Comparison of ENCODE assay signal across 8 cellular contexts in the genomic region with DNA sequence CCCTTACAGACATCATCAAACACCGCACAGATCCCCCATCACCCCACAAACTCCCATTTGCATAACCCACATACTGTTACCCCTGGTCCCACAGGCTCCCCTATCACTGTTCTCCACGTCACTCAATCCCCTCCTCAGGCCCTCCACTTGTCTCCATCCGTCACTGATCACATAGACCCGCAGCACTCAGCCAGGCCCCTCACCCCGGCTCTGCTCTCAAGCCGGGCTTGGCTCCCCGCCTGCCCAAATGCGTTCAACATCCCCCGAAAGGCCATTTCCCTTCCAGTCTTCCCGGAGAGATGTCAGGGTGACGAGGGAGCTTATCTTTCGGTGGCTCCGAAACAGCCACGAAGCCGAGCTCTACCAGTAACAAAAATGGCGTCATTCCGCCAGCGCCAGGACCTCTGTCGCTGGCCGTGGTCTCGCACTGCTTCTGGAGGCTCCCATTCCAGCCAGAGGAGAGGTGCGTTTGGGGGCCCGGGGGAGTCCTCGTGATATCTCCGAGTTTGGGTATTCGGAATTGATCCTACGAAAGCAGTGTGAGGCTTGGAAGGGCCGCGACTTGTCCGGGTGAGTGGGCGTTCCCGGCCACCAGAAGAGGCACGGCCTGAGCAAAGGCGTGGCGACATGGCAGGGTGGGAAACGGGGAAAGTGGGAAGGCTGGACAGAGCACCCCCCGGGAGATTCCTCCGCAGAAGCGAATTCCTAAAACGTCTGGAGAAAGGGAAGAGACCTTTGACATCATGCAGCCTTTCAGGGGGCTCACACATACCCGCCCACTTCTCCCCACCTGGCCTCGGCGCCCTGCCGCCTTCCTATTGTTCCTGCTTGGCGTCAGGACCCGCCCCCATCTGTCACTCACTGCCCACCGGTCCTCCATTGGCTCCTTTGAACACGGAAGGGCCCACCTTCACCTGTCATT. TPM values are rescaled to one million over a fixed set of nuclear protein-coding genes. Genes with fewer than 3 reads are reported as not detected.
DNase-seq lines count a peak whose midpoint lies in the region; ATAC-seq lines count a peak whose summit lies in the region.

A gene (minus strand): TSS at position 577 of the 922 bp plus-strand sequence. CDS start 4,754 bp downstream, outside the sequence.

- peak within 1 kb of the TSS; percentile 87 for H3K4me3 Mint-ChIP-seq in activated CD8-positive, alpha-beta T cell treated with anti-CD3 and anti-CD28 coated beads, Interleukin-2, amount 10 ng/mL, durations not matched to agents 7 days and 5 days

- H3K27me3 ChIP-seq in effector memory CD4-positive, alpha-beta T cell (replicated peaks; ENCODE audit: control insufficient read depth, insufficient read depth, low read length, poor library complexity, severe bottlenecking): no peaks in the 10 kb centered on the region

- H3K9me3 Mint-ChIP-seq in activated CD8-positive, alpha-beta T cell treated with anti-CD3 and anti-CD28 coated beads, Interleukin-2, amount 10 ng/mL, durations not matched to agents 7 days and 5 days (ENCODE audit: insufficient read depth): no peaks in the 10 kb centered on the region

- CTCF ChIA-PET in activated CD8-positive, alpha-beta T cell treated with anti-CD3 and anti-CD28 coated beads, Interleukin-2, amount 10 ng/mL, durations not matched to agents 7 days and 5 days (lab: Charles Lee): no interaction called here

- no peaks in the 10 kb centered on the region for H3K27me3 Mint-ChIP-seq in activated CD8-positive, alpha-beta T cell treated with anti-CD3 and anti-CD28 coated beads, Interleukin-2, amount 10 ng/mL, durations not matched to agents 7 days and 5 days (ENCODE audit: low read depth)

- ATAC-seq in GM18498 (IDR thresholded peaks at IDR 0.05; ENCODE audit: unreplicated experiment) (peak; percentile 89), HG02943 (IDR thresholded peaks at IDR 0.05; ENCODE audit: low read depth, unreplicated experiment) (peak; percentile 74), HG03469 (IDR thresholded peaks at IDR 0.05; ENCODE audit: unreplicated experiment) (no peak)
- peak; percentile 93 for ATAC-seq in activated CD8-positive, alpha-beta T cell treated with anti-CD3 and anti-CD28 coated beads, Interleukin-2, amount 10 ng/mL, durations not matched to agents 7 days and 5 days

- peak within 1 kb of the TSS; percentile 94 for H3K27ac Mint-ChIP-seq in activated CD8-positive, alpha-beta T cell treated with anti-CD3 and anti-CD28 coated beads, Interleukin-2, amount 10 ng/mL, durations not matched to agents 7 days and 5 days

- POLR2A ChIA-PET in activated CD8-positive, alpha-beta T cell treated with anti-CD3 and anti-CD28 coated beads, Interleukin-2, amount 10 ng/mL, durations not matched to agents 7 days and 5 days (lab: Charles Lee): no interaction called here

- peak within 1 kb of the TSS; percentile 65 for H3K4me3 ChIP-seq in effector memory CD4-positive, alpha-beta T cell (ENCODE audit: insufficient read depth, low read depth, low read length, poor library complexity, severe bottlenecking)

- no peaks in the 10 kb centered on the region for H3K36me3 ChIP-seq in effector memory CD4-positive, alpha-beta T cell (ENCODE audit: control insufficient read depth, insufficient read depth, low read length)

- DNase-seq in NCI-H226 (peak; percentile 4), medulla oblongata (ENCODE audit: extremely low spot score) (peak; percentile 62)
- DNase-seq in activated CD8-positive, alpha-beta T cell treated with anti-CD3 and anti-CD28 coated beads, Interleukin-2, amount 10 ng/mL, durations not matched to agents 7 days and 5 days: peak; percentile 71
- peak in 2 of 3 donors; percentile 18 to 26 for DNase-seq in effector memory CD4-positive, alpha-beta T cell
- DNase-seq in stimulated activated CD4-positive, alpha-beta T cell treated with anti-CD3 and anti-CD28 coated beads, TNF-alpha, amount 100 ng/mL, for 4 hours (ENCODE audit: low read depth in 3 of 3): peak; percentile 23 to 26 (median 26)

- H3K9me3 ChIP-seq in effector memory CD4-positive, alpha-beta T cell (ENCODE audit: control insufficient read depth, low read length): no peaks in the 10 kb centered on the region

- peaks cover 5% of the 10 kb centered on the region for H3K36me3 Mint-ChIP-seq in activated CD8-positive, alpha-beta T cell treated with anti-CD3 and anti-CD28 coated beads, Interleukin-2, amount 10 ng/mL, durations not matched to agents 7 days and 5 days (ENCODE audit: low read depth)

- H3K27ac ChIP-seq in effector memory CD4-positive, alpha-beta T cell (ENCODE audit: insufficient read depth, low read length, poor library complexity, severe bottlenecking): peak within 1 kb of the TSS; percentile 64

- H3K4me1 ChIP-seq in effector memory CD4-positive, alpha-beta T cell (ENCODE audit: control insufficient read depth, insufficient read depth, low read length, poor library complexity, severe bottlenecking): no peaks in the 10 kb centered on the region

- peaks cover 20% of the 10 kb centered on the region for H3K4me1 Mint-ChIP-seq in activated CD8-positive, alpha-beta T cell treated with anti-CD3 and anti-CD28 coated beads, Interleukin-2, amount 10 ng/mL, durations not matched to agents 7 days and 5 days (ENCODE audit: low read depth)

RNA-seq across cellular contexts. Expression of the gene that starts here (rescaled TPM):
- 1 to 10 TPM in 1 of 2 experiments, under 1 TPM in 1; 0.99 to 1.6 TPM for total RNA-seq in activated CD8-positive, alpha-beta T cell treated with anti-CD3 and anti-CD28 coated beads, Interleukin-2, amount 10 ng/mL, durations not matched to agents 7 days and 5 days

Comparison
In these comparisons a context has a peak if more than half of its experiments do, and no peak if none do; other contexts are left out.
1. DNase-seq: peak in every context shown above with its lines; median percentile 71 in activated CD8-positive, alpha-beta T cell treated with anti-CD3 and anti-CD28 coated beads, Interleukin-2, amount 10 ng/mL, durations not matched to agents 7 days and 5 days; 62 in medulla oblongata; 26 in stimulated activated CD4-positive, alpha-beta T cell treated with anti-CD3 and anti-CD28 coated beads, TNF-alpha, amount 100 ng/mL, for 4 hours; 22 in effector memory CD4-positive, alpha-beta T cell; 4 in NCI-H226.